Comparison of ENCODE assay signal across 1 cellular context in genomic region chr16:89017956-89018604, GRCh38.
TF ChIP-seq lines count a peak whose summit lies in the region.

No MANE protein-coding gene starts in this region.

TF ChIP-seq in GM23338, 12 proteins besides CTCF, POLR2A, EP300 and RAD21 (continued from another document):
- TF ChIP-seq, protein P1, sequence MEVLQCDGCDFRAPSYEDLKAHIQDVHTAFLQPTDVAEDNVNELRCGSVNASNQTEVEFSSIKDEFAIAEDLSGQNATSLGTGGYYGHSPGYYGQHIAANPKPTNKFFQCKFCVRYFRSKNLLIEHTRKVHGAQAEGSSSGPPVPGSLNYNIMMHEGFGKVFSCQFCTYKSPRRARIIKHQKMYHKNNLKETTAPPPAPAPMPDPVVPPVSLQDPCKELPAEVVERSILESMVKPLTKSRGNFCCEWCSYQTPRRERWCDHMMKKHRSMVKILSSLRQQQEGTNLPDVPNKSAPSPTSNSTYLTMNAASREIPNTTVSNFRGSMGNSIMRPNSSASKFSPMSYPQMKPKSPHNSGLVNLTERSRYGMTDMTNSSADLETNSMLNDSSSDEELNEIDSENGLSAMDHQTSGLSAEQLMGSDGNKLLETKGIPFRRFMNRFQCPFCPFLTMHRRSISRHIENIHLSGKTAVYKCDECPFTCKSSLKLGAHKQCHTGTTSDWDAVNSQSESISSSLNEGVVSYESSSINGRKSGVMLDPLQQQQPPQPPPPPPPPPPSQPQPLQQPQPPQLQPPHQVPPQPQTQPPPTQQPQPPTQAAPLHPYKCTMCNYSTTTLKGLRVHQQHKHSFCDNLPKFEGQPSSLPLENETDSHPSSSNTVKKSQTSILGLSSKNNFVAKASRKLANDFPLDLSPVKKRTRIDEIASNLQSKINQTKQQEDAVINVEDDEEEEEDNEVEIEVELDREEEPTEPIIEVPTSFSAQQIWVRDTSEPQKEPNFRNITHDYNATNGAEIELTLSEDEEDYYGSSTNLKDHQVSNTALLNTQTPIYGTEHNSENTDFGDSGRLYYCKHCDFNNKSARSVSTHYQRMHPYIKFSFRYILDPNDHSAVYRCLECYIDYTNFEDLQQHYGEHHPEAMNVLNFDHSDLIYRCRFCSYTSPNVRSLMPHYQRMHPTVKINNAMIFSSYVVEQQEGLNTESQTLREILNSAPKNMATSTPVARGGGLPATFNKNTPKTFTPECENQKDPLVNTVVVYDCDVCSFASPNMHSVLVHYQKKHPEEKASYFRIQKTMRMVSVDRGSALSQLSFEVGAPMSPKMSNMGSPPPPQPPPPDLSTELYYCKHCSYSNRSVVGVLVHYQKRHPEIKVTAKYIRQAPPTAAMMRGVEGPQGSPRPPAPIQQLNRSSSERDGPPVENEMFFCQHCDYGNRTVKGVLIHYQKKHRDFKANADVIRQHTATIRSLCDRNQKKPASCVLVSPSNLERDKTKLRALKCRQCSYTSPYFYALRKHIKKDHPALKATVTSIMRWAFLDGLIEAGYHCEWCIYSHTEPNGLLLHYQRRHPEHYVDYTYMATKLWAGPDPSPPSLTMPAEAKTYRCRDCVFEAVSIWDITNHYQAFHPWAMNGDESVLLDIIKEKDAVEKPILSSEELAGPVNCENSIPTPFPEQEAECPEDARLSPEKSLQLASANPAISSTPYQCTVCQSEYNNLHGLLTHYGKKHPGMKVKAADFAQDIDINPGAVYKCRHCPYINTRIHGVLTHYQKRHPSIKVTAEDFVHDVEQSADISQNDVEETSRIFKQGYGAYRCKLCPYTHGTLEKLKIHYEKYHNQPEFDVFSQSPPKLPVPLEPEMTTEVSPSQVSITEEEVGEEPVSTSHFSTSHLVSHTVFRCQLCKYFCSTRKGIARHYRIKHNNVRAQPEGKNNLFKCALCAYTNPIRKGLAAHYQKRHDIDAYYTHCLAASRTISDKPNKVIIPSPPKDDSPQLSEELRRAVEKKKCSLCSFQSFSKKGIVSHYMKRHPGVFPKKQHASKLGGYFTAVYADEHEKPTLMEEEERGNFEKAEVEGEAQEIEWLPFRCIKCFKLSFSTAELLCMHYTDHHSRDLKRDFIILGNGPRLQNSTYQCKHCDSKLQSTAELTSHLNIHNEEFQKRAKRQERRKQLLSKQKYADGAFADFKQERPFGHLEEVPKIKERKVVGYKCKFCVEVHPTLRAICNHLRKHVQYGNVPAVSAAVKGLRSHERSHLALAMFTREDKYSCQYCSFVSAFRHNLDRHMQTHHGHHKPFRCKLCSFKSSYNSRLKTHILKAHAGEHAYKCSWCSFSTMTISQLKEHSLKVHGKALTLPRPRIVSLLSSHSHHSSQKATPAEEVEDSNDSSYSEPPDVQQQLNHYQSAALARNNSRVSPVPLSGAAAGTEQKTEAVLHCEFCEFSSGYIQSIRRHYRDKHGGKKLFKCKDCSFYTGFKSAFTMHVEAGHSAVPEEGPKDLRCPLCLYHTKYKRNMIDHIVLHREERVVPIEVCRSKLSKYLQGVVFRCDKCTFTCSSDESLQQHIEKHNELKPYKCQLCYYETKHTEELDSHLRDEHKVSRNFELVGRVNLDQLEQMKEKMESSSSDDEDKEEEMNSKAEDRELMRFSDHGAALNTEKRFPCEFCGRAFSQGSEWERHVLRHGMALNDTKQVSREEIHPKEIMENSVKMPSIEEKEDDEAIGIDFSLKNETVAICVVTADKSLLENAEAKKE (CRISPR knock-in tag; IDR thresholded peaks at IDR 0.05), result no peak
- TF ChIP-seq ZNF331 (CRISPR knock-in tag; IDR thresholded peaks at IDR 0.05; ENCODE audit: low read depth), result no peak
- TF ChIP-seq, protein P2, sequence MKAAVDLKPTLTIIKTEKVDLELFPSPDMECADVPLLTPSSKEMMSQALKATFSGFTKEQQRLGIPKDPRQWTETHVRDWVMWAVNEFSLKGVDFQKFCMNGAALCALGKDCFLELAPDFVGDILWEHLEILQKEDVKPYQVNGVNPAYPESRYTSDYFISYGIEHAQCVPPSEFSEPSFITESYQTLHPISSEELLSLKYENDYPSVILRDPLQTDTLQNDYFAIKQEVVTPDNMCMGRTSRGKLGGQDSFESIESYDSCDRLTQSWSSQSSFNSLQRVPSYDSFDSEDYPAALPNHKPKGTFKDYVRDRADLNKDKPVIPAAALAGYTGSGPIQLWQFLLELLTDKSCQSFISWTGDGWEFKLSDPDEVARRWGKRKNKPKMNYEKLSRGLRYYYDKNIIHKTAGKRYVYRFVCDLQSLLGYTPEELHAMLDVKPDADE (IDR thresholded peaks at IDR 0.05), result no peak
- no peak for TF ChIP-seq EZH2phosphoT487 (IDR thresholded peaks at IDR 0.05; ENCODE audit: unreplicated experiment)
- TF ChIP-seq EZH2 (IDR thresholded peaks at IDR 0.05; ENCODE audit: low read depth, unreplicated experiment), result no peak
- no peak for TF ChIP-seq NANOG (IDR thresholded peaks at IDR 0.05; ENCODE audit: borderline replicate concordance)
- TF ChIP-seq CREB1 (CRISPR knock-in tag; IDR thresholded peaks at IDR 0.05; ENCODE audit: low read depth), result no peak
- TF ChIP-seq REST (IDR thresholded peaks at IDR 0.05; ENCODE audit: unreplicated experiment), result no peak
- no peak for TF ChIP-seq ZNF114 (CRISPR knock-in tag; IDR thresholded peaks at IDR 0.05)
